9 cellular contexts compared by ENCODE assay signal in the genomic region with DNA sequence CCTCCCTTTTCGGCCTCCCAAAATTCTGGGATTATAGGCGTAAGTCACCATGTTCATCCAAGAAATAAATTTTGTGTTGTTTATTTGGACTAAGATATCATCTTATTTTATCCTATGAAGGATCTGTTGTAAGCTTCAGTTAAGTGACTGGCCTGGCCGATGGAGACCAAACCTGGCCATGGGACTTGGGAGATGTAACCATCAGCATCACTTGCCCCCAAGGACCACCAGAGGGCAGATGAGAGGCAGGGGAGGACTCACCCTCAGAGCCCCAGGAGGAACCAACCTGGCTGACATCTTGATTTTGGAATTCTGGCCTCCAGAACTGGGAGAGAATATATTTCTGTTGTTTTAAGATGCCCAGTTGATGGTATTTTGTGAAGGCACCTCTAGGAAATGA.
DNase-seq lines count a peak whose midpoint lies in the region; ATAC-seq and TF ChIP-seq lines count a peak whose summit lies in the region.
"Had no signal": no experiment of that assay in that cellular context is flagged by ENCODE, and none has a peak within 500 bp of the region (broad histone marks: within the 10 kb centered on the region; RNA-seq: fewer than 3 reads in every experiment).

No MANE protein-coding gene starts in this region.

- H3K9me2 ChIP-seq in PC-3 (replicated peaks; ENCODE audit: low read length): no peaks in the 10 kb centered on the region

- no peaks in the 10 kb centered on the region for H3K79me2 ChIP-seq in PC-3 (ENCODE audit: low read length)

- no TSS peak for BruUV-seq in PC-3 (replicated peaks; lab: Mats Ljungman, UMichigan)

- 85 to 88% methylated on average over 3 of the region's 3 CpGs for WGBS in body of pancreas, 2 donors
- WGBS in prostate gland: 91% methylated on average over 3 of the region's 3 CpGs

- H3K4me2 ChIP-seq in PC-3 (ENCODE audit: low read length): no peak overlapping the region

- intact Hi-C loops in PC-3 (cut with micrococcal nuclease): no loop called here
- intact Hi-C loops in body of pancreas (cut with DNase I): no loop called here
- intact Hi-C loops in prostate gland (cut with DNase I): no loop called here

- CTCF ChIA-PET in PC-3 (lab: Charles Lee): no interaction called here

- H3K27me3 ChIP-seq in BE2C (no peaks in the 10 kb centered on the region), PC-3 (ENCODE audit: low read length) (0 out of 2 replicates have a peak, but pooled peaks cover 6% of the 10 kb centered on the region), body of pancreas (no peaks in the 10 kb centered on the region), prostate gland (replicated peaks; ENCODE audit: insufficient read depth) (no peaks in the 10 kb centered on the region)

- no peaks in the 10 kb centered on the region for H3K36me3 ChIP-seq in BE2C
- H3K36me3 ChIP-seq in PC-3 (ENCODE audit: low read depth, low read length): no peaks in the 10 kb centered on the region
- H3K36me3 ChIP-seq in body of pancreas (replicated peaks in 1 of 2; ENCODE audit: insufficient read depth in 1 of 2, low read depth in 2 of 2): no peaks in the 10 kb centered on the region
- no peaks in the 10 kb centered on the region for H3K36me3 ChIP-seq in prostate gland

- H3K9me3 ChIP-seq in BE2C (no peaks in the 10 kb centered on the region; the same call in 1 of the 2 replicates), PC-3 (ENCODE audit: low read length) (no peaks in the 10 kb centered on the region), body of pancreas (no peaks in the 10 kb centered on the region), prostate gland (no peaks in the 10 kb centered on the region)

- H3K9ac ChIP-seq in PC-3 (ENCODE audit: low read length): no peak overlapping the region

- H3K4me1 ChIP-seq in BE2C (no peaks in the 10 kb centered on the region), PC-3 (ENCODE audit: insufficient read depth, low read length) (no peaks in the 10 kb centered on the region), body of pancreas (no peaks in the 10 kb centered on the region), prostate gland (replicated peaks) (no peaks in the 10 kb centered on the region)

- POLR2A ChIA-PET in PC-3 (lab: Charles Lee; ENCODE audit: unreplicated experiment): no interaction called here

- H2AFZ ChIP-seq in PC-3 (ENCODE audit: low read length): no peak overlapping the region

- H3F3A ChIP-seq in PC-3 (ENCODE audit: low read length, unreplicated experiment): no peaks in the 10 kb centered on the region

- H3K4me3 ChIP-seq in BE2C (ENCODE audit: low read depth, low read length): no peak overlapping the region
- H3K4me3 ChIP-seq in GM12864 (ENCODE audit: low read depth, low read length): no peak overlapping the region
- H3K4me3 ChIP-seq in PC-3 (ENCODE audit: low read length): no peak overlapping the region
- no peak overlapping the region for H3K4me3 ChIP-seq in foreskin fibroblast (ENCODE audit: low read depth in 1 of 2, low read length in 2 of 2)
- H3K4me3 ChIP-seq in body of pancreas: no peak overlapping the region
- H3K4me3 ChIP-seq in prostate gland: no peak overlapping the region

- TF ChIP-seq POLR2A in body of pancreas (IDR thresholded peaks at IDR 0.05) (no peak), prostate gland (IDR thresholded peaks at IDR 0.05) (no peak)

- no peaks in the 10 kb centered on the region for H4K20me1 ChIP-seq in PC-3 (ENCODE audit: low read length)

- ATAC-seq in PC-3: no peak
- ATAC-seq in GM19452 (IDR thresholded peaks at IDR 0.05; ENCODE audit: unreplicated experiment): no peak
- no peak for ATAC-seq in HG03139 (IDR thresholded peaks at IDR 0.05; ENCODE audit: unreplicated experiment)
- ATAC-seq in body of pancreas: no peak

- DNase-seq in BE2C (peak; percentile 34), GM12864 (ENCODE audit: low read depth) (no peak), PC-3 (peak; percentile 33), foreskin fibroblast (peak in 1 of 2 donors; percentile 32), body of pancreas (no peak), prostate gland (ENCODE audit: low spot score) (no peak)
- DNase-seq: activated CD4-positive, alpha-beta T cell treated with anti-CD3 and anti-CD28 coated beads for 48 hours had no signal

- no peak overlapping the region for H3K27ac ChIP-seq in PC-3 (ENCODE audit: low read length)
- no peak overlapping the region for H3K27ac ChIP-seq in body of pancreas
- no peak overlapping the region for H3K27ac ChIP-seq in prostate gland

- TF ChIP-seq CTCF in BE2C (IDR thresholded peaks at IDR 0.05; ENCODE audit: low read depth, low read length): peak; percentile 57
- TF ChIP-seq CTCF in GM12864 (IDR thresholded peaks at IDR 0.05; ENCODE audit: low read depth, low read length, missing control alignments): peak; percentile 63
- TF ChIP-seq CTCF in PC-3 (conservative IDR thresholded peaks at IDR 0.05; ENCODE audit: low read depth, low read length): peak; percentile 51
- TF ChIP-seq CTCF in foreskin fibroblast (IDR thresholded peaks at IDR 0.05; ENCODE audit: low read depth, low read length): peak; percentile 47
- no peak for TF ChIP-seq CTCF in body of pancreas (IDR thresholded peaks at IDR 0.05)
- TF ChIP-seq CTCF in prostate gland (IDR thresholded peaks at IDR 0.05): no peak

Comparison
In these comparisons a context has a peak if more than half of its experiments do, and no peak if none do; other contexts are left out.
1. DNase-seq: peak in BE2C (single experiment) and PC-3 (single experiment); none in GM12864 (single experiment), body of pancreas (0 of 4) and prostate gland (single experiment).
2. CTCF ChIP-seq: peak in BE2C (single experiment), GM12864 (single experiment), PC-3 (single experiment) and foreskin fibroblast (single experiment); none in body of pancreas (0 of 7) and prostate gland (0 of 4).